Comparison of ENCODE assay signal across 1 cellular context in the genomic region with DNA sequence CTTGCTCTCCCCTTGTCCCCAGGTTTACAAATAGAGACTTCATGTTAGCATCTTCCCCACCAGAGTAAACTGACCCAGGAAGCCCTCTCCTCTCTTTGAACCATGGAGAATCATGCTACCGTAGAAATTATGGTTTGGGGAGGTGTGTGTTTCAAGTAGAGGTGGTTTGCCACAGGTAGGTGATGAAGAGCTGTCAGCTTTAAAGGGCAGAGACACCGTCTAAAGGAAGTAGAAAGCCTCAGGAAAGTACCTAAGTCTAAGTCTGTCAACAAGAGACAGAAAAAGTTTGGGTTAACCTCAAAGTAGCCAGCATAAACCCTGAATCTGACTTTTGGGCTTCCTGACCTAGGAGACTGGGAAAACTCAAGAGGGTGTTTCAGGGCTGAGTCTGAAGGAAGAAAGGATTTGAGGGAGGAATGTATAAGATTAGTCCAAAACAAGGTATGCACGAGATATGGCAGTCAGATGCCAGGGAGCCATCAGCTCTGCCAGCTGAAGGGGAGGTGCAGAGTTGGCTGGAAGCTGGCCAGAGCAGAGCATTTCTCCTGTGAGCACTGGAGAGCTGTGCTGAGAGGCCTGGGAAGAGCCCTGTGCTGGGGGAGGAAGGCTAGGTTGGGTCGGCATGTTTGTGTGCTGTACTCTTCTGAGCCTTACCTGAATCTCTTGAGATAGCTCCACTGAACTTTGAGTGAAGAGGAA.
TF ChIP-seq lines count a peak whose summit lies in the region.

No MANE protein-coding gene starts in this region.

TF ChIP-seq in IMR-90, 13 proteins besides CTCF, POLR2A, EP300 and RAD21:
- no peak for TF ChIP-seq FOS (IDR thresholded peaks at IDR 0.05; ENCODE audit: low read depth, low read length)
- TF ChIP-seq BHLHE40 (IDR thresholded peaks at IDR 0.05; ENCODE audit: low read depth, low read length): no peak
- TF ChIP-seq ELK1 (IDR thresholded peaks at IDR 0.05; ENCODE audit: borderline replicate concordance, low read depth, low read length): no peak
- no peak for TF ChIP-seq MAFK (IDR thresholded peaks at IDR 0.05; ENCODE audit: low read depth, low read length)
- TF ChIP-seq, protein P1, sequence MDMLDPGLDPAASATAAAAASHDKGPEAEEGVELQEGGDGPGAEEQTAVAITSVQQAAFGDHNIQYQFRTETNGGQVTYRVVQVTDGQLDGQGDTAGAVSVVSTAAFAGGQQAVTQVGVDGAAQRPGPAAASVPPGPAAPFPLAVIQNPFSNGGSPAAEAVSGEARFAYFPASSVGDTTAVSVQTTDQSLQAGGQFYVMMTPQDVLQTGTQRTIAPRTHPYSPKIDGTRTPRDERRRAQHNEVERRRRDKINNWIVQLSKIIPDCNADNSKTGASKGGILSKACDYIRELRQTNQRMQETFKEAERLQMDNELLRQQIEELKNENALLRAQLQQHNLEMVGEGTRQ (IDR thresholded peaks at IDR 0.05; ENCODE audit: low read depth, low read length): no peak
- no peak for TF ChIP-seq NFE2L2 (IDR thresholded peaks at IDR 0.05; ENCODE audit: low read depth, low read length)
TF ChIP-seq in IMR-90: peak in this region for 0.
